Comparison of ENCODE assay signal across 11 cellular contexts in the genomic region with DNA sequence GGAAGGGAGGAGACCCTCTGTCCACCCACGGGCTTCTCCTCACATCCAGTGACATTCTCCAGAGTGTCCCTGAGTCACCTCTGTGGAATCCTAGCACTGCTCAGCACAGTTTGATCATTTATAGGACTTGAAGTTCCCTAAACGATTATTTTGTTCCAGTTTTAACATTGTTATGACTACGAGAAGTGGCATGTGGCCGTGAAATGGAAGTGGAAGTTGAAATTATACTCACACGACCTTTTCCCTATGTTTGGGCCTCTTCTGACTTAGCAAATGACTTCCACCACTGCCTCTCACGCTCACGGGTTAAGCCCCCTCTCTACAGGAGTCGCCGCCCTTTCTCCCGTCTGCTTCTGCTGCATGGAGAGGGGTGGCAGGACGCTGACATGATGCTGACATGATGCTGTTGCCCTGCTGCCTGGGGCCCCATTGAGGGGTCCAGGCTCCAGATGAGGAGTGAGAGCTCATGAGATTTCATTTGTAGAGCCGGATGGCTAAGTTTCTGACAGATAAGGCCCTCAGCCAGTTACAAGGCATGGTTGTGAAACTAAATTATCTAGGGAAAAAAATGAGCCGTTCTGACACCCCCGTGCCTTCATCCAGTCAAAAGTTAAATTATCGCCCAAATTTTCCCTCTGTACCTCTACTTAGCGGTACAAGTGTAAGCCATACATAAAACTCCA.
DNase-seq lines count a peak whose midpoint lies in the region; ATAC-seq and TF ChIP-seq lines count a peak whose summit lies in the region.
"Had no signal": no experiment of that assay in that cellular context is flagged by ENCODE, and none has a peak within 500 bp of the region (broad histone marks: within the 10 kb centered on the region; RNA-seq: fewer than 3 reads in every experiment).

No MANE protein-coding gene starts in this region.

- intact Hi-C loops in left lung (cut with DNase I) = no loop called here

- no peaks in the 10 kb centered on the region for H4K20me1 ChIP-seq in smooth muscle cell (ENCODE audit: low read depth)

- no peaks in the 10 kb centered on the region for H3K4me1 ChIP-seq in left lung
- no peaks in the 10 kb centered on the region for H3K4me1 ChIP-seq in smooth muscle cell (ENCODE audit: low read depth)

- no peak overlapping the region for H3K4me3 ChIP-seq in coronary artery
- no peak overlapping the region for H3K4me3 ChIP-seq in left lung
- H3K4me3 ChIP-seq in smooth muscle cell = no peak overlapping the region
- H3K4me3 ChIP-seq: HAP-1 had no signal

- peak; percentile 35 for DNase-seq in GM04504 (ENCODE audit: low read depth)
- DNase-seq in coronary artery (ENCODE audit: low spot score) = no peak
- DNase-seq in left lung = no peak
- DNase-seq in smooth muscle cell (lab: John Stamatoyannopoulos, UW; ENCODE audit: unreplicated experiment) = peak; percentile 20
- DNase-seq in amygdala (lab: John Stamatoyannopoulos, UW) = no peak
- DNase-seq in iPS-NIHi7 (ENCODE audit: extremely low spot score) = no peak
- DNase-seq: KBM-7 had no signal

- H3K36me3 ChIP-seq in left lung (no peaks in the 10 kb centered on the region), smooth muscle cell (ENCODE audit: low read depth) (no peaks in the 10 kb centered on the region)
- H3K36me3 ChIP-seq: HAP-1 had no signal

- H3K79me2 ChIP-seq in smooth muscle cell (ENCODE audit: low read depth) = no peaks in the 10 kb centered on the region

- peak overlapping the region; percentile 72 for H3K4me2 ChIP-seq in smooth muscle cell

- H3K27ac ChIP-seq in coronary artery = peak overlapping the region; percentile 7 to 18
- H3K27ac ChIP-seq in left lung = peak overlapping the region in 1 of 2 donors; percentile 57
- peak overlapping the region; percentile 96 for H3K27ac ChIP-seq in smooth muscle cell (ENCODE audit: low read depth)
- H3K27ac ChIP-seq: epithelial cell of prostate had no signal

- no peaks in the 10 kb centered on the region for H3K27me3 ChIP-seq in left lung
- H3K27me3 ChIP-seq in smooth muscle cell (ENCODE audit: low read depth) = no peaks in the 10 kb centered on the region

- TF ChIP-seq CTCF in coronary artery (IDR thresholded peaks at IDR 0.05) (no peak), left lung (IDR thresholded peaks at IDR 0.05) (no peak), smooth muscle cell (IDR thresholded peaks at IDR 0.05; ENCODE audit: borderline replicate concordance, insufficient read depth, poor library complexity, severe bottlenecking) (no peak)

- H3K9me3 ChIP-seq in left lung (peaks cover 0 to 3% of the 10 kb centered on the region in 2 donors), smooth muscle cell (replicated peaks; ENCODE audit: low read depth) (no peaks in the 10 kb centered on the region)
- H3K9me3 ChIP-seq: HAP-1 had no signal

- ATAC-seq in left lung (peak; percentile 23), HG03457 (IDR thresholded peaks at IDR 0.05; ENCODE audit: unreplicated experiment) (no peak), HG03159 (IDR thresholded peaks at IDR 0.05; ENCODE audit: unreplicated experiment) (no peak)

- peaks cover 18% of the 10 kb centered on the region for H3F3A ChIP-seq in smooth muscle cell (ENCODE audit: low read depth)

- H3K9ac ChIP-seq in smooth muscle cell (ENCODE audit: low read depth) = peak overlapping the region; percentile 83

- peak overlapping the region; percentile 47 for H2AFZ ChIP-seq in smooth muscle cell (ENCODE audit: low read depth)

- WGBS in smooth muscle cell (ENCODE audit: low lambda C conversion rate) = 22% methylated on average over 16 of the region's 16 CpGs

Comparison
In these comparisons a context has a peak if more than half of its experiments do, and no peak if none do; other contexts are left out.
1. DNase-seq: peak in GM04504 (single experiment) and smooth muscle cell (single experiment); none in coronary artery (single experiment), left lung (0 of 2), amygdala (0 of 56) and iPS-NIHi7 (single experiment).